In genomic region chr18:13266208-13267100, GRCh38 we compare ENCODE assay signal across 1 cellular context.
TF ChIP-seq lines count a peak whose summit lies in the region.

No MANE protein-coding gene starts in this region.

TF ChIP-seq in HepG2, 621 proteins besides CTCF, POLR2A, EP300 and RAD21:
- TF ChIP-seq TFE3 (CRISPR knock-in tag; IDR thresholded peaks at IDR 0.05) (no peak), HBP1 (CRISPR knock-in tag; IDR thresholded peaks at IDR 0.05; ENCODE audit: low read depth) (no peak), ZBTB7A (CRISPR knock-in tag; IDR thresholded peaks at IDR 0.05) (no peak), ZSCAN22 (CRISPR knock-in tag; IDR thresholded peaks at IDR 0.05) (no peak), HNF1B (CRISPR knock-in tag; IDR thresholded peaks at IDR 0.05) (no peak), ZBTB14 (CRISPR knock-in tag; IDR thresholded peaks at IDR 0.05) (no peak), KLF12 (CRISPR knock-in tag; IDR thresholded peaks at IDR 0.05; ENCODE audit: borderline replicate concordance) (no peak), ZNF30 (CRISPR knock-in tag; IDR thresholded peaks at IDR 0.05) (no peak), ZNF788 (CRISPR knock-in tag; IDR thresholded peaks at IDR 0.05; ENCODE audit: borderline replicate concordance) (no peak), ZBTB44 (CRISPR knock-in tag; IDR thresholded peaks at IDR 0.05) (no peak), ZNF343 (CRISPR knock-in tag; IDR thresholded peaks at IDR 0.05) (no peak)
